ENCODE assay signal across 8 cellular contexts in the genomic region with DNA sequence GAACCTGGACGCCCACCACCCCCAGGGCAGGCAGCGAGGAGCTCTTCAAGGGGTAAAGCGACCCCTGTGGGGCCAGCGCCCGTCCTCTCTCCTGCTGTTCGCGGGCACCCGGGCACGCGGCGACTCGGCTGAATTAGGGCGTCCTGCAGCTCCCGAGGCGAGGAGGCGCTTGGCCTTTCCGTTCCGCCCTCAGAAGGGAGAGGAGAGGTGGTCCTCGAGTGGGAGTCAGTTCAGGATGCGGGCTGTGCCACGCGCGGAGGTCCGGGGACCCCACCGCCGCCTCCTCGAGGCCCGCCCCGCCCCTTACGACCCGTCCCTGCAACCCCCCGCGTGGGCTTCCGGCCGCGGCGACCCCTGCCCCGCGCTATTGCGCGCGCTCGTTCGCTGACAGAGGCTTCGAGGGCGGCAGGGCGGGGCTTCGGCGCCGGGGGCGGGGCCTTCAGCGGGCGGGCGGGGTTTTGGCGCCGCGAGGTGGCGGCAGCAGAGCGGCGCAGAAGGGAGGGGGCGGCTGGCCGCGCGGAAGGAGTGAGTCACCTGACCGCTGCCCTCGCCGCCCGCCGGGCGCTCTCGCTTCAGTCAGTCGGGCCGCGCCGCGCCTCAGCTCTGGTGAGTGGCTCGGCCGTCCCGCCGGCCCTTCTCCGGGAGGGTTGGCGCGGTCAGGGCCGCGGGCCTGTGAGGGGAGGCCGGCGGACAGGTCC. TPM values are rescaled to one million over a fixed set of nuclear protein-coding genes. Genes with fewer than 3 reads are reported as not detected.
DNase-seq lines count a peak whose midpoint lies in the region; ATAC-seq, FAIRE-seq and TF ChIP-seq lines count a peak whose summit lies in the region.

A gene (plus strand): TSS at position 575 of the 698 bp plus-strand sequence. CDS start 22,359 bp downstream, outside the sequence.

- peak within 1 kb of the TSS; percentile 83 for H2AK5ac ChIP-seq in IMR-90 (ENCODE audit: low read depth, low read length)

- no peak for FAIRE-seq in endothelial cell of umbilical vein (lab: Jason Lieb, UNC)

- TF ChIP-seq POLR2A in IMR-90 (IDR thresholded peaks at IDR 0.05; ENCODE audit: low read depth, low read length) (peak; percentile 97), endothelial cell of umbilical vein (IDR thresholded peaks at IDR 0.05; ENCODE audit: low read depth, low read length) (peak; percentile 89)

- H3K27me3 ChIP-seq in IMR-90 (ENCODE audit: control insufficient read depth, insufficient read depth, low read length) (no peaks in the 10 kb centered on the region), OCI-LY3 (ENCODE audit: low read depth, low read length) (no peaks in the 10 kb centered on the region), endothelial cell of umbilical vein (ENCODE audit: control insufficient read depth in 2 of 2, insufficient read depth in 2 of 2, low read length in 2 of 2) (no peaks in the 10 kb centered on the region), mononuclear cell (ENCODE audit: insufficient read depth, low read length) (no peaks in the 10 kb centered on the region)

- H3K4ac ChIP-seq in IMR-90 (ENCODE audit: low read depth, low read length), result peak within 1 kb of the TSS; percentile 99

- POLR2A ChIA-PET in IMR-90 (lab: Charles Lee; ENCODE audit: unreplicated experiment) (interaction anchor here (0.8 to 2.8 kb wide), 3 partner anchors 12 to 134 kb away, joined by 4 to 14 read pairs (median 4); no protein-coding TSS in a partner anchor), endothelial cell of umbilical vein (lab: Charles Lee) (interaction anchor here (0.6 to 3.1 kb wide), 9 partner anchors 8 to 154 kb away, joined by 3 to 10 read pairs (median 7); no protein-coding TSS in a partner anchor)

- peak within 1 kb of the TSS; percentile 91 for H2BK120ac ChIP-seq in IMR-90 (ENCODE audit: low read depth, low read length)

- DNase-seq in COR-L47 (lab: John Stamatoyannopoulos, UW), result peak; percentile 87
- DNase-seq in IMR-90, result peak; percentile 91
- peak; percentile 95 for DNase-seq in activated CD8-positive, alpha-beta memory T cell treated with anti-CD3 and anti-CD28 coated beads, Interleukin-2, amount 50 U/mL, for 48 hours
- peak; percentile 89 for DNase-seq in endothelial cell of umbilical vein (ENCODE audit: low read depth, low spot score)
- DNase-seq in stimulated activated CD8-positive, alpha-beta memory T cell treated with anti-CD3 and anti-CD28 coated beads, Interleukin-4, amount 100 ng/mL, for 1 hour (ENCODE audit: low read depth in 2 of 2, low spot score in 1 of 2), result peak; percentile 75 to 77

- H3K4me1 ChIP-seq in IMR-90 (ENCODE audit: control insufficient read depth, insufficient read depth, low read length), result peaks cover 3% of the 10 kb centered on the region; the same call in 1 of the 2 replicates
- peaks cover 72% of the 10 kb centered on the region for H3K4me1 ChIP-seq in OCI-LY3 (ENCODE audit: low read length)
- H3K4me1 ChIP-seq in endothelial cell of umbilical vein (ENCODE audit: control insufficient read depth, extremely low read depth, insufficient read depth, low read length), result peaks cover 17% of the 10 kb centered on the region
- H3K4me1 ChIP-seq in mononuclear cell (ENCODE audit: insufficient read depth, low read length), result peaks cover 67% of the 10 kb centered on the region

- peak; percentile 42 for ATAC-seq in GM21423 (IDR thresholded peaks at IDR 0.05; ENCODE audit: unreplicated experiment)
- peak; percentile 81 for ATAC-seq in IMR-90 (ENCODE audit: low read depth)

- peak; percentile 60 for TF ChIP-seq RAD21 in IMR-90 (IDR thresholded peaks at IDR 0.05; ENCODE audit: low read length)

- H3K18ac ChIP-seq in IMR-90 (ENCODE audit: low read depth, low read length), result peak within 1 kb of the TSS; percentile 85

- peak within 1 kb of the TSS; percentile 100 for H2AK9ac ChIP-seq in IMR-90 (replicated peaks; ENCODE audit: low read depth, low read length, poor library complexity)

- peak within 1 kb of the TSS; percentile 95 for H3K27ac ChIP-seq in IMR-90 (ENCODE audit: insufficient read depth, low read length)
- H3K27ac ChIP-seq in OCI-LY3 (ENCODE audit: low read length), result peak within 1 kb of the TSS; percentile 89
- H3K27ac ChIP-seq in endothelial cell of umbilical vein (ENCODE audit: insufficient read depth, low read depth, low read length), result peak within 1 kb of the TSS; percentile 62

- peak within 1 kb of the TSS; percentile 88 for H3K9ac ChIP-seq in IMR-90 (ENCODE audit: low read depth, low read length)
- peak within 1 kb of the TSS; percentile 95 for H3K9ac ChIP-seq in OCI-LY3 (ENCODE audit: low read length)
- H3K9ac ChIP-seq in endothelial cell of umbilical vein (replicated peaks; ENCODE audit: extremely low read depth, insufficient read depth, low read length), result peak within 1 kb of the TSS; percentile 84

- peak within 1 kb of the TSS; percentile 90 for H3K4me2 ChIP-seq in IMR-90 (ENCODE audit: low read depth, low read length)
- H3K4me2 ChIP-seq in OCI-LY3 (ENCODE audit: low read length), result peak within 1 kb of the TSS; percentile 86
- H3K4me2 ChIP-seq in endothelial cell of umbilical vein (ENCODE audit: insufficient read depth, low read length), result peak within 1 kb of the TSS; percentile 94

- H3K23ac ChIP-seq in IMR-90 (ENCODE audit: low read depth, low read length), result peak within 1 kb of the TSS; percentile 100

- CTCF ChIA-PET in IMR-90 (lab: Yijun Ruan, JAX), result interaction anchor here (1.1 to 2.1 kb wide), 2 partner anchors 134 to 205 kb away, joined by 3 to 6 read pairs; no protein-coding TSS in a partner anchor
- CTCF ChIA-PET in endothelial cell of umbilical vein (lab: Charles Lee), result interaction anchor here (0.7 to 6.4 kb wide), 17 partner anchors 8 to 206 kb away, joined by 3 to 53 read pairs (median 4); no protein-coding TSS in a partner anchor

- dilution Hi-C loops in IMR-90 (cut with HindIII; ENCODE audit: low sequenced_read_pairs, unreplicated experiment) (no loop called here), endothelial cell of umbilical vein (cut with MboI; ENCODE audit: extremely low pct_ligation_motif_present, low sequenced_read_pairs) (no loop called here)

- H3K79me1 ChIP-seq in IMR-90 (ENCODE audit: low read depth in 1 of 2, low read length in 2 of 2), result peaks cover 3 to 35% of the 10 kb centered on the region in 2 experiments; a peak in 3 of 4 replicates

- TF ChIP-seq CTCF in IMR-90 (conservative IDR thresholded peaks at IDR 0.05; ENCODE audit: low read depth, low read length), result peak; percentile 62
- peak; percentile 27; the same call in 1 of the 2 replicates for TF ChIP-seq CTCF in OCI-LY3 (IDR thresholded peaks at IDR 0.05; ENCODE audit: low read depth, low read length)
- peak; percentile 19 to 48 for TF ChIP-seq CTCF in endothelial cell of umbilical vein (IDR thresholded peaks at IDR 0.05; ENCODE audit: extremely low read depth in 1 of 2, insufficient read depth in 1 of 2, low read depth in 1 of 2, low read length in 2 of 2)

- peak within 1 kb of the TSS; percentile 87 for H4K5ac ChIP-seq in IMR-90 (ENCODE audit: low read depth, low read length)

- peak within 1 kb of the TSS; percentile 96 for H3K4me3 ChIP-seq in IMR-90 (ENCODE audit: insufficient read depth, low read depth, low read length)
- H3K4me3 ChIP-seq in OCI-LY3 (ENCODE audit: low read length), result peak within 1 kb of the TSS; percentile 93
- H3K4me3 ChIP-seq in endothelial cell of umbilical vein (replicated peaks in 1 of 3; ENCODE audit: insufficient read depth in 1 of 3, low read depth in 1 of 3, low read length in 3 of 3), result peak within 1 kb of the TSS; percentile 52 to 90 (median 75)
- H3K4me3 ChIP-seq in mononuclear cell (ENCODE audit: low read length), result peak within 1 kb of the TSS; percentile 90

- H3K9me1 ChIP-seq in IMR-90 (ENCODE audit: insufficient read depth, low read length), result peaks cover 9% of the 10 kb centered on the region
- H3K9me1 ChIP-seq in endothelial cell of umbilical vein (replicated peaks; ENCODE audit: control insufficient read depth, extremely low read depth, insufficient read depth, low read length), result no peaks in the 10 kb centered on the region

- H2AFZ ChIP-seq in IMR-90 (replicated peaks; ENCODE audit: low read length, poor library complexity) (peak within 1 kb of the TSS; percentile 87), OCI-LY3 (ENCODE audit: low read depth, low read length) (peak within 1 kb of the TSS; percentile 32; the same call in 1 of the 2 replicates), endothelial cell of umbilical vein (ENCODE audit: low read depth, low read length) (peak within 1 kb of the TSS; percentile 90)

- H2BK5ac ChIP-seq in IMR-90 (ENCODE audit: low read depth, low read length, poor library complexity, severe bottlenecking), result peak within 1 kb of the TSS; percentile 95

- no peaks in the 10 kb centered on the region for H3K36me3 ChIP-seq in IMR-90 (ENCODE audit: control insufficient read depth, insufficient read depth, low read length)
- peaks cover 29% of the 10 kb centered on the region for H3K36me3 ChIP-seq in OCI-LY3 (replicated peaks; ENCODE audit: low read depth, low read length)
- H3K36me3 ChIP-seq in endothelial cell of umbilical vein (ENCODE audit: control insufficient read depth in 2 of 2, extremely low read depth in 1 of 2, insufficient read depth in 2 of 2, low read length in 2 of 2), result no peaks in the 10 kb centered on the region

- peak within 1 kb of the TSS; percentile 100 for H3K14ac ChIP-seq in IMR-90 (replicated peaks; ENCODE audit: low read depth, low read length)

- intact Hi-C loops in IMR-90 (cut with micrococcal nuclease), result loop anchor here (1.0 to 2.0 kb wide), 3 partner anchors 124 to 550 kb away; no protein-coding TSS in a partner anchor
- intact Hi-C loops in endothelial cell of umbilical vein (cut with micrococcal nuclease), result loop anchor here (1.0 to 5.0 kb wide), 12 partner anchors 9 to 226 kb away; a partner anchor contains a TSS

- WGBS in IMR-90 (ENCODE audit: extremely low coverage in 2 of 2, insufficient read length in 1 of 2), 2 experiments, result 3% methylated on average over 45 of the region's 87 CpGs; no CpG with 5 or more reads in 1 of the 2 experiments

- H4K8ac ChIP-seq in IMR-90 (ENCODE audit: low read depth in 2 of 2, low read length in 2 of 2), result peak within 1 kb of the TSS; percentile 64 to 89

- peak within 1 kb of the TSS; percentile 82 for H2BK20ac ChIP-seq in IMR-90 (ENCODE audit: low read depth, low read length)

- in situ Hi-C loops in IMR-90 (cut with MboI; ENCODE audit: low sequenced_read_pairs), result no loop called here

- H3K79me2 ChIP-seq in OCI-LY3 (ENCODE audit: low read length) (peaks cover 48% of the 10 kb centered on the region), endothelial cell of umbilical vein (ENCODE audit: control insufficient read depth, insufficient read depth, low read length) (peaks cover 41% of the 10 kb centered on the region)

- H2BK15ac ChIP-seq in IMR-90 (ENCODE audit: low read depth, low read length), result peak within 1 kb of the TSS; percentile 58

- peak within 1 kb of the TSS; percentile 97 for H4K91ac ChIP-seq in IMR-90 (ENCODE audit: insufficient read depth, low read depth, low read length)

- peak within 1 kb of the TSS; percentile 89 for H3K56ac ChIP-seq in IMR-90 (ENCODE audit: extremely low read depth, insufficient read depth, low read length)

- H3K9me3 ChIP-seq in IMR-90 (ENCODE audit: control insufficient read depth, insufficient read depth, low read length) (no peaks in the 10 kb centered on the region; the same call in 1 of the 2 replicates), OCI-LY3 (ENCODE audit: insufficient read depth, low read length) (peaks cover 5% of the 10 kb centered on the region; the same call in 1 of the 2 replicates), endothelial cell of umbilical vein (replicated peaks; ENCODE audit: control insufficient read depth, insufficient read depth, low read length) (no peaks in the 10 kb centered on the region), mononuclear cell (ENCODE audit: low read depth, low read length) (no peaks in the 10 kb centered on the region)

- peaks cover 40% of the 10 kb centered on the region for H4K20me1 ChIP-seq in IMR-90 (ENCODE audit: insufficient read depth, low read length)
- peaks cover 28% of the 10 kb centered on the region for H4K20me1 ChIP-seq in OCI-LY3 (ENCODE audit: insufficient read depth, low read length)
- H4K20me1 ChIP-seq in endothelial cell of umbilical vein (replicated peaks; ENCODE audit: control insufficient read depth, extremely low read depth, insufficient read depth, low read length), result peaks cover 6% of the 10 kb centered on the region

- BruUV-seq in IMR-90 (replicated peaks; lab: Mats Ljungman, UMichigan), result no TSS peak
- no TSS peak for BruUV-seq in endothelial cell of umbilical vein (replicated peaks; lab: Mats Ljungman, UMichigan)

RNA-seq across cellular contexts. Expression of the gene that starts here (rescaled TPM):
- total RNA-seq in IMR-90 (2012; rRNA removed), result 108 and 132 TPM in 2 replicates
- 19.6 and 23.1 TPM in 2 replicates for polyA plus RNA-seq in IMR-90 (2012; rRNA removed)
- polyA plus RNA-seq in IMR-90 (2012; cell fraction: cytosol; rRNA removed), result 8.3 and 11.9 TPM in 2 replicates
- polyA plus RNA-seq in IMR-90 (2012; cell fraction: nucleus; rRNA removed; ENCODE audit: low replicate concordance), result 7.9 and 44.3 TPM in 2 replicates
- 28.8 and 30.3 TPM in 2 replicates for total RNA-seq in endothelial cell of umbilical vein
- 3.8 and 7.2 TPM in 2 replicates for polyA plus RNA-seq in endothelial cell of umbilical vein
- 6.7 and 7.4 TPM in 2 replicates for polyA plus RNA-seq in endothelial cell of umbilical vein (2011; cell fraction: cytosol; rRNA removed)
- polyA plus RNA-seq in endothelial cell of umbilical vein (2011; cell fraction: nucleus; rRNA removed), result 16.7 and 17.0 TPM in 2 replicates
- polyA plus RNA-seq in endothelial cell of umbilical vein (2012), result 14.4 and 14.7 TPM in 2 replicates
- 64.0 and 86.6 TPM in 2 replicates for polyA minus RNA-seq in endothelial cell of umbilical vein
- polyA minus RNA-seq in endothelial cell of umbilical vein (2011; cell fraction: cytosol; rRNA and poly(A)+ RNA removed), result 46.0 TPM
- 58.4 and 72.9 TPM in 2 replicates for polyA minus RNA-seq in endothelial cell of umbilical vein (2011; cell fraction: nucleus; rRNA and poly(A)+ RNA removed)
- total RNA-seq in mononuclear cell, result 232 TPM

Comparison
In these comparisons a context has a peak if more than half of its experiments do, and no peak if none do; other contexts are left out.
1. Peak in every context shown above with its lines: DNase-seq, ATAC-seq, H3K4me3 ChIP-seq and H3K27ac ChIP-seq.
2. H2AFZ ChIP-seq: peak in every context shown above with its lines; median percentile 90 in endothelial cell of umbilical vein; 87 in IMR-90; 32 in OCI-LY3.